Comparison of ENCODE assay signal across 22 cellular contexts in the genomic region with DNA sequence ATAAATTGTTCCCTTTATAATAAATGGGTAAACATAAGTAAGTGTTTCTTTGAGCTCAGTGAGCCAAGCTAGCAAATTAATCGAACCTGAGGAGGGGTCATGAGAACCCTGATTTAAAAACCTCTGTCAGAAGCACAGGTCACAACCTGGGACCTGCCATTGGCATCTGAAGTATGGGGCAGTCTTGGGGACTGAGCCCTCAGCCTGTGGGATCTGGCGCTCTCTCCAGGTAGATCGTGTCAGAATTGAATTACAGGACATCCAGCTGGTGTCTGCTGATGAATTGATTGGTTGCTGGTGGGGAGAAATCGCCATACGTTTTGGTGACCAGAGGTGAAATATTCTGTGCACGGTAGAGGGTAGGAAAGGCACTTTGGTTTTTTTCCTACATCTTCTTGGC. TPM values are rescaled to one million over a fixed set of nuclear protein-coding genes. Genes with fewer than 3 reads are reported as not detected.
DNase-seq lines count a peak whose midpoint lies in the region; ATAC-seq, FAIRE-seq and TF ChIP-seq lines count a peak whose summit lies in the region.
"Had no signal": no experiment of that assay in that cellular context is flagged by ENCODE, and none has a peak within 500 bp of the region (broad histone marks: within the 10 kb centered on the region; RNA-seq: fewer than 3 reads in every experiment).

No MANE protein-coding gene starts in this region.

- H3K56ac ChIP-seq in H1 (replicated peaks; ENCODE audit: insufficient read length, low read depth, low read length) = no peak overlapping the region

- peaks cover 47% of the 10 kb centered on the region for H3K4me1 Mint-ChIP-seq in GM23338

- no peak for FAIRE-seq in H1 (lab: Jason Lieb, UNC)
- FAIRE-seq: GM18507 had no signal

- H2BK5ac ChIP-seq in H1 (ENCODE audit: low read depth, low read length) (no peak overlapping the region), trophoblast cell (ENCODE audit: low read depth, low read length, poor library complexity) (no peak overlapping the region)

- H3K79me2 ChIP-seq in GM23338 (replicated peaks; ENCODE audit: insufficient read depth) (peaks cover 100% of the 10 kb centered on the region), H1 (ENCODE audit: control insufficient read depth in 1 of 2, insufficient read depth in 2 of 2, low read length in 2 of 2) (peaks cover 78 to 100% of the 10 kb centered on the region in 2 experiments), trophoblast cell (ENCODE audit: control insufficient read depth, insufficient read depth, low read length, poor library complexity) (peaks cover 6% of the 10 kb centered on the region)

- H3K23me2 ChIP-seq in H1 (ENCODE audit: low read depth, low read length) = no peaks in the 10 kb centered on the region

- no peak overlapping the region for H3K9ac ChIP-seq in H1 (replicated peaks in 1 of 4; ENCODE audit: extremely low read depth in 1 of 4, low read depth in 3 of 4, low read length in 3 of 4)
- no peak overlapping the region for H3K9ac ChIP-seq in trophoblast cell (ENCODE audit: low read length)

- no peaks in the 10 kb centered on the region for H3K9me2 ChIP-seq in GM23338 (ENCODE audit: insufficient read depth)

- TF ChIP-seq EP300 in H1 (IDR thresholded peaks at IDR 0.05; ENCODE audit: borderline replicate concordance in 1 of 2, low read depth in 2 of 2, low read length in 2 of 2) = no peak

- POLR2A ChIA-PET in H1 (lab: Charles Lee; ENCODE audit: partially characterized antibody) = interaction anchor here (1.0 to 12.5 kb wide), 3 partner anchors 9 to 16 kb away, joined by 4 to 114 read pairs (median 4); a partner anchor contains a TSS

- H4K91ac ChIP-seq in H1 (replicated peaks; ENCODE audit: insufficient read length, low read length) = no peak overlapping the region
- H4K91ac ChIP-seq in trophoblast cell (ENCODE audit: low read depth, low read length) = no peak overlapping the region

- H4K20me1 ChIP-seq in GM23338 (replicated peaks; ENCODE audit: insufficient read depth) (peaks cover 92% of the 10 kb centered on the region), H1 (replicated peaks in 1 of 2; ENCODE audit: control insufficient read depth in 1 of 2, insufficient read depth in 2 of 2, low read length in 2 of 2) (peaks cover 37 to 45% of the 10 kb centered on the region in 2 experiments)

- no peaks in the 10 kb centered on the region for H3K9me3 Mint-ChIP-seq in GM23338
- H3K9me3 Mint-ChIP-seq: CD8-positive, alpha-beta memory T cell had no signal

- H2BK15ac ChIP-seq in H1 (ENCODE audit: low read length) = no peak overlapping the region

- H3K27ac ChIP-seq in GM23338 (ENCODE audit: low read depth) (no peak overlapping the region), KOPT-K1 (ENCODE audit: low read depth, low read length, poor library complexity, severe bottlenecking) (peak overlapping the region; percentile 96), H1 (ENCODE audit: low read depth, low read length) (no peak overlapping the region), trophoblast cell (ENCODE audit: low read depth, low read length) (no peak overlapping the region)
- H3K27ac ChIP-seq: PC-9, SJSA1 had no signal

- no peak overlapping the region for H3K4ac ChIP-seq in H1 (replicated peaks; ENCODE audit: insufficient read length, low read depth, low read length)
- H3K4ac ChIP-seq in trophoblast cell (ENCODE audit: low read depth, low read length) = peak overlapping the region; percentile 69

- 87% methylated on average over 6 of the region's 6 CpGs; no CpG with 5 or more reads in 1 of the 2 experiments for WGBS in H1 (ENCODE audit: extremely low coverage in 1 of 2, insufficient coverage in 1 of 2, insufficient read length in 1 of 2, insufficient replicate concordance in 2 of 2, low coverage in 1 of 2, low lambda C conversion rate in 2 of 2, missing lambda C conversion rate in 1 of 2), 2 experiments
- WGBS in trophoblast cell (ENCODE audit: extremely low coverage, insufficient coverage, insufficient read length) = no CpG with 5 or more reads among the region's 6 CpGs

- peaks cover 18% of the 10 kb centered on the region for H3K36me3 Mint-ChIP-seq in GM23338 (ENCODE audit: low read depth)
- H3K36me3 Mint-ChIP-seq: CD8-positive, alpha-beta memory T cell; T-cell had no signal

- H2BK20ac ChIP-seq in H1 (ENCODE audit: low read length) = no peak overlapping the region

- no peak overlapping the region for H3K27ac Mint-ChIP-seq in GM23338
- H3K27ac Mint-ChIP-seq: CD14-positive monocyte, T-cell had no signal

- H3F3A ChIP-seq in GM23338 (replicated peaks; ENCODE audit: low read depth) = 0 out of 2 replicates have a peak, but pooled peaks cover 4% of the 10 kb centered on the region

- H4K12ac ChIP-seq in trophoblast cell (ENCODE audit: low read depth, low read length) = no peak overlapping the region

- H3K4me1 ChIP-seq in GM23338 (ENCODE audit: insufficient read depth) (peaks cover 49% of the 10 kb centered on the region), H1 (replicated peaks in 1 of 4; ENCODE audit: control insufficient read depth in 3 of 4, insufficient read depth in 4 of 4, low read length in 3 of 4) (peaks cover 5 to 20% (median 14%) of the 10 kb centered on the region in 4 experiments; a peak in 6 of 7 replicates), trophoblast cell (ENCODE audit: control insufficient read depth in 1 of 2, insufficient read depth in 2 of 2, low read length in 2 of 2) (peaks cover 12 to 15% of the 10 kb centered on the region in 2 experiments)

- ATAC-seq in GM23338 = peak; percentile 71
- ATAC-seq in GM19023 (IDR thresholded peaks at IDR 0.05; ENCODE audit: unreplicated experiment) = no peak
- ATAC-seq: Right ventricle myocardium inferior, T-cell had no signal

- H3K9me3 ChIP-seq in KOPT-K1 (ENCODE audit: insufficient read depth, low read length, poor library complexity, severe bottlenecking) (no peaks in the 10 kb centered on the region), H1 (ENCODE audit: insufficient read depth in 2 of 2, low read depth in 1 of 2, low read length in 1 of 2) (no peaks in the 10 kb centered on the region), trophoblast cell (ENCODE audit: insufficient read depth, low read depth, low read length) (peaks cover 2% of the 10 kb centered on the region)
- H3K9me3 ChIP-seq: SJSA1 had no signal

- DNase-seq in GM23338 (ENCODE audit: low spot score) = peak; percentile 66
- no peak for DNase-seq in H1 (ENCODE audit: low read depth in 1 of 2, low spot score in 2 of 2)
- DNase-seq in trophoblast cell = no peak
- no peak for DNase-seq in DMS114 treated with DMSO at 0.1 percent for 48 hours (lab: John Stamatoyannopoulos, UW; ENCODE audit: unreplicated experiment)
- DNase-seq in DMS153 (lab: John Stamatoyannopoulos, UW) = no peak
- DNase-seq: CD8-positive, alpha-beta memory T cell; DMS 273 treated with DMSO at 0.1 percent for 48 hours; GOT3; KG1; NCI-H1105; NCI-H1436 treated with DMSO at 0.1 percent for 48 hours; NCI-H187 treated with DMSO at 0.1 percent for 48 hours; NCI-H524; NCI-H748 treated with DMSO at 0.1 percent for 48 hours; PC-9; T-cell had no signal

- H2AK5ac ChIP-seq in H1 (ENCODE audit: low read depth, low read length) (no peak overlapping the region), trophoblast cell (ENCODE audit: low read length) (no peak overlapping the region)

- H4K8ac ChIP-seq in H1 (ENCODE audit: extremely low read depth, insufficient read depth, low read length) (no peak overlapping the region), trophoblast cell (ENCODE audit: low read depth, low read length) (no peak overlapping the region)

- TF ChIP-seq CTCF in GM23338 (conservative IDR thresholded peaks at IDR 0.05; ENCODE audit: low read depth in 2 of 2) (peak in 1 of 2 experiments; percentile 52; a peak in 2 of 4 replicates), H1 (IDR thresholded peaks at IDR 0.05; ENCODE audit: control extremely low read depth in 1 of 3, insufficient read depth in 1 of 3, low read depth in 1 of 3, low read length in 3 of 3) (peak in 2 of 3 experiments; percentile 10 to 15; a peak in 2 of 4 replicates)

- H3K14ac ChIP-seq in H1 (ENCODE audit: insufficient read length) (no peak overlapping the region), trophoblast cell (ENCODE audit: low read length) (no peak overlapping the region)

- H3K23ac ChIP-seq in H1 (ENCODE audit: insufficient read length) (no peak overlapping the region), trophoblast cell (ENCODE audit: low read length) (no peak overlapping the region)

- CTCF ChIA-PET in H1 (lab: Charles Lee; ENCODE audit: partially characterized antibody) = interaction anchor here (0.7 to 2.0 kb wide), 12 partner anchors 8 to 126 kb away, joined by 3 to 9 read pairs (median 4); a partner anchor contains a TSS

- H3K36me3 ChIP-seq in GM23338 (ENCODE audit: insufficient read depth) (no peaks in the 10 kb centered on the region), KOPT-K1 (ENCODE audit: insufficient read depth, low read length) (no peaks in the 10 kb centered on the region), H1 (ENCODE audit: control insufficient read depth in 2 of 4, insufficient read depth in 4 of 4, low read length in 3 of 4) (no peaks in the 10 kb centered on the region), trophoblast cell (ENCODE audit: control insufficient read depth in 1 of 2, insufficient read depth in 2 of 2, low read length in 2 of 2) (no peaks in the 10 kb centered on the region)

- H2BK120ac ChIP-seq in H1 (replicated peaks; ENCODE audit: low read depth, low read length) (no peak overlapping the region), trophoblast cell (ENCODE audit: insufficient read depth, low read length, poor library complexity) (no peak overlapping the region)

- no peak for TF ChIP-seq POLR2A in H1 (IDR thresholded peaks at IDR 0.05; ENCODE audit: control extremely low read depth in 1 of 2, low read depth in 2 of 2, low read length in 2 of 2)

- H3K18ac ChIP-seq in H1 (ENCODE audit: extremely low read depth, low read length) (no peak overlapping the region), trophoblast cell (ENCODE audit: low read length) (no peak overlapping the region)

- H2AFZ ChIP-seq in GM23338 = no peak overlapping the region
- H2AFZ ChIP-seq in H1 (ENCODE audit: low read length) = no peak overlapping the region
- no peak overlapping the region for H2AFZ ChIP-seq in trophoblast cell (ENCODE audit: insufficient read depth, low read length, poor library complexity)
- H2AFZ ChIP-seq: PC-9 had no signal

- H3K79me1 ChIP-seq in H1 (ENCODE audit: low read depth, low read length) (peaks cover 16% of the 10 kb centered on the region), trophoblast cell (ENCODE audit: low read length) (no peaks in the 10 kb centered on the region)

- H3K4me3 Mint-ChIP-seq in GM23338 = no peak overlapping the region
- H3K4me3 Mint-ChIP-seq: CD14-positive monocyte; CD8-positive, alpha-beta memory T cell; T-cell had no signal

- H4K5ac ChIP-seq in H1 (ENCODE audit: insufficient read length, low read depth, low read length) = no peak overlapping the region

- peak; percentile 26 to 35; a peak in 3 of 4 replicates for TF ChIP-seq RAD21 in H1 (IDR thresholded peaks at IDR 0.05 in 1 of 2, conservative IDR thresholded peaks at IDR 0.05 in 1 of 2; ENCODE audit: low read depth in 2 of 2, low read length in 2 of 2)

- no peak overlapping the region for H2BK12ac ChIP-seq in H1 (ENCODE audit: low read depth, low read length)
- no peak overlapping the region for H2BK12ac ChIP-seq in trophoblast cell (ENCODE audit: low read length)

- H3K27me3 Mint-ChIP-seq in GM23338 (ENCODE audit: insufficient read depth, low read depth, poor library complexity) = peaks cover 6% of the 10 kb centered on the region
- H3K27me3 Mint-ChIP-seq: CD8-positive, alpha-beta memory T cell; T-cell had no signal

- H3K4me3 ChIP-seq in GM23338 = no peak overlapping the region
- no peak overlapping the region for H3K4me3 ChIP-seq in H1 (ENCODE audit: extremely low read depth in 1 of 4, insufficient read depth in 2 of 4, low read depth in 3 of 4, low read length in 4 of 4)
- H3K4me3 ChIP-seq in trophoblast cell (ENCODE audit: low read depth, low read length) = no peak overlapping the region
- H3K4me3 ChIP-seq: PC-9, SJSA1 had no signal

- no peaks in the 10 kb centered on the region for H3K27me3 ChIP-seq in GM23338 (ENCODE audit: insufficient read depth)
- no peaks in the 10 kb centered on the region for H3K27me3 ChIP-seq in H1 (replicated peaks in 1 of 4; ENCODE audit: control insufficient read depth in 3 of 4, extremely low read depth in 1 of 4, insufficient read depth in 3 of 4, low read length in 3 of 4)
- H3K27me3 ChIP-seq in trophoblast cell (ENCODE audit: insufficient read depth, low read length) = no peaks in the 10 kb centered on the region
- H3K27me3 ChIP-seq: SJSA1 had no signal

- H3K4me2 ChIP-seq in GM23338 (no peak overlapping the region), H1 (ENCODE audit: insufficient read depth in 1 of 2, low read depth in 2 of 2, low read length in 2 of 2) (no peak overlapping the region), trophoblast cell (ENCODE audit: low read length) (no peak overlapping the region)
- H3K4me2 ChIP-seq: PC-9 had no signal

RNA-seq across cellular contexts. Expression of a gene that starts 17.5 kb away (rescaled TPM):
- total RNA-seq in GM23338 (2014; rRNA removed; shearing (Covaris generic)) = 141 and 149 TPM in 2 replicates
- polyA plus RNA-seq in GM23338 (2016; fragmentation: Nextera tagmentation; extraction: Ambion mirVana) (101 and 104 TPM in 2 replicates), H1 (2011; rRNA removed) (105 and 109 TPM in 2 replicates)
- total RNA-seq in H1 (2021; fragmentation: NEBNext Ultra II Directional; extraction: Animal tissue kit (Norgen Biotek cat#: 25700)) = 102 and 103 TPM in 2 replicates
- 93.3 TPM for polyA plus RNA-seq in H1 (2011; cell fraction: cytosol; rRNA removed)
- 78.4 TPM for polyA plus RNA-seq in H1 (2011; cell fraction: nucleus; rRNA removed)
- 77.5 to 83.9 TPM (median 80.6 TPM) in 4 replicates for polyA plus RNA-seq in H1 (2012, experiment 1 of 2)
- 67.8 TPM for polyA plus RNA-seq in H1 (2012, experiment 2 of 2)
- 69.1 TPM for polyA plus RNA-seq in H1 (2013, experiment 1 of 2)
- polyA plus RNA-seq in H1 (2013, experiment 2 of 2) = 71.6 TPM
- polyA minus RNA-seq in H1 (2011; rRNA and poly(A)+ RNA removed) = 124 and 144 TPM in 2 replicates
- 73.4 TPM for polyA minus RNA-seq in H1 (2011; cell fraction: cytosol; rRNA and poly(A)+ RNA removed)
- polyA minus RNA-seq in H1 (2011; cell fraction: nucleus; rRNA and poly(A)+ RNA removed) = 64.7 TPM
- polyA plus RNA-seq in trophoblast cell (2013) = 77.1 and 81.6 TPM in 2 replicates
